In genomic region chr1:51235611-51236547, GRCh38 we compare ENCODE assay signal across 1 cellular context.
TF ChIP-seq lines count a peak whose summit lies in the region.

TSS of gene RNF11 (plus strand) at chr1:51236273. CDS start at chr1:51236757, 484 bp downstream.

TF ChIP-seq in HEK293, 187 proteins besides CTCF, POLR2A, EP300 and RAD21 (continued from another document and continues in another):
- TF ChIP-seq TSHZ1 (tag by site-specific recombination; IDR thresholded peaks at IDR 0.05; ENCODE audit: borderline replicate concordance) (peak; percentile 35; the same call in 1 of the 2 replicates), ZNF510 (tag by site-specific recombination; IDR thresholded peaks at IDR 0.05; ENCODE audit: insufficient replicate concordance) (no peak), PRDM2 (tag by site-specific recombination; IDR thresholded peaks at IDR 0.05; ENCODE audit: borderline replicate concordance) (no peak), ZEB2 (tag by site-specific recombination; IDR thresholded peaks at IDR 0.05) (peak; percentile 91), BCL6B (tag by site-specific recombination; IDR thresholded peaks at IDR 0.05) (no peak), ZNF621 (tag by site-specific recombination; IDR thresholded peaks at IDR 0.05) (no peak), ZNF335 (tag by site-specific recombination; conservative IDR thresholded peaks at IDR 0.05) (peak; percentile 39), GFI1B (tag by site-specific recombination; IDR thresholded peaks at IDR 0.05) (no peak), BCL11A (tag by site-specific recombination; IDR thresholded peaks at IDR 0.05; ENCODE audit: low read depth) (no peak), ZSCAN4 (tag by site-specific recombination; IDR thresholded peaks at IDR 0.05) (0 out of 2 replicates have a peak, but pooled peaks have one; percentile 16), ZNF654 (tag by site-specific recombination; IDR thresholded peaks at IDR 0.05; ENCODE audit: low read depth) (no peak), ZNF133 (tag by site-specific recombination; IDR thresholded peaks at IDR 0.05) (no peak), ZNF140 (tag by site-specific recombination; IDR thresholded peaks at IDR 0.05) (no peak), PRDM6 (tag by site-specific recombination; IDR thresholded peaks at IDR 0.05) (no peak; the same call in 1 of the 2 replicates), ZNF391 (tag by site-specific recombination; IDR thresholded peaks at IDR 0.05; ENCODE audit: borderline replicate concordance, low read depth) (no peak), ZNF488 (tag by site-specific recombination; IDR thresholded peaks at IDR 0.05) (no peak), HIC1 (tag by site-specific recombination; IDR thresholded peaks at IDR 0.05) (no peak), ZNF26 (tag by site-specific recombination; IDR thresholded peaks at IDR 0.05) (no peak), ZNF692 (tag by site-specific recombination; IDR thresholded peaks at IDR 0.05) (peak; percentile 80), ZNF626 (tag by site-specific recombination; IDR thresholded peaks at IDR 0.05) (no peak), SALL2 (tag by site-specific recombination; IDR thresholded peaks at IDR 0.05; ENCODE audit: borderline replicate concordance) (no peak), ZNF19 (tag by site-specific recombination; IDR thresholded peaks at IDR 0.05; ENCODE audit: low read depth) (no peak), ZNF433 (tag by site-specific recombination; IDR thresholded peaks at IDR 0.05; ENCODE audit: low read depth) (no peak), ZNF530 (tag by site-specific recombination; IDR thresholded peaks at IDR 0.05; ENCODE audit: low read depth) (no peak), ZSCAN30 (tag by site-specific recombination; IDR thresholded peaks at IDR 0.05) (peak; percentile 99), SCRT1 (tag by site-specific recombination; IDR thresholded peaks at IDR 0.05; ENCODE audit: borderline replicate concordance) (no peak), ZNF211 (tag by site-specific recombination; IDR thresholded peaks at IDR 0.05; ENCODE audit: low read depth) (no peak), OVOL3 (tag by site-specific recombination; IDR thresholded peaks at IDR 0.05) (no peak), ZNF132 (tag by site-specific recombination; IDR thresholded peaks at IDR 0.05; ENCODE audit: borderline replicate concordance) (no peak), ZNF274 (IDR thresholded peaks at IDR 0.05; ENCODE audit: low read length) (no peak), ZNF274 (tag by site-specific recombination; IDR thresholded peaks at IDR 0.05; ENCODE audit: borderline replicate concordance) (no peak), ZNF704 (tag by site-specific recombination; IDR thresholded peaks at IDR 0.05) (no peak), ZNF548 (tag by site-specific recombination; IDR thresholded peaks at IDR 0.05) (no peak)
